ENCODE assay signal across 30 cellular contexts in genomic region chr3:110533089-110533488, GRCh38.
DNase-seq lines count a peak whose midpoint lies in the region; ATAC-seq and TF ChIP-seq lines count a peak whose summit lies in the region.
"Had no signal": no experiment of that assay in that cellular context is flagged by ENCODE, and none has a peak within 500 bp of the region (broad histone marks: within the 10 kb centered on the region; RNA-seq: fewer than 3 reads in every experiment).

No MANE protein-coding gene starts in this region.

- DNase-seq in MCF 10A (ENCODE audit: unreplicated experiment), result peak; percentile 9
- no peak for DNase-seq in breast epithelium (ENCODE audit: low spot score in 2 of 2)
- DNase-seq in fibroblast of gingiva (ENCODE audit: low read depth), result peak; percentile 88
- no peak for DNase-seq in NCI-H526 (lab: John Stamatoyannopoulos, UW)
- no peak for DNase-seq in activated CD4-positive, alpha-beta T cell treated with anti-CD3 and anti-CD28 coated beads for 4 hours
- DNase-seq in NCI-H345 (lab: John Stamatoyannopoulos, UW), result no peak
- DNase-seq: activated CD4-positive, alpha-beta memory T cell treated with anti-CD3 and anti-CD28 coated beads, Interleukin-2, amount 10 ng/mL, durations not matched to agents 7 days and 5 days; activated CD4-positive, alpha-beta T cell treated with anti-CD3 and anti-CD28 coated beads for 1 hour; activated CD8-positive, alpha-beta memory T cell treated with anti-CD3 and anti-CD28 coated beads, Interleukin-2, amount 50 U/mL, for 4 hours; activated naive CD4-positive, alpha-beta T cell treated with anti-CD3 and anti-CD28 coated beads, Interleukin-2, amount 10 ng/mL, durations not matched to agents 7 days and 5 days; CD4-positive, alpha-beta memory T cell; colonic mucosa; effector CD4-positive, alpha-beta T cell; foreskin melanocyte; H7; heart left ventricle; lower lobe of right lung; midbrain; MV-4-11; naive B cell; NCI-H1436; NCI-H226; SHP77 treated with DMSO at 0.1 percent for 48 hours; stimulated activated naive B cell treated with anti-CD40 and anti-IgM and Interleukin-4, amounts not matched to agents 10 μg/mL and 1 μg/mL and 100 μg/mL, for 72 hours; T-helper 2 cell had no signal

- H3K9ac ChIP-seq in liver (ENCODE audit: low read depth in 1 of 2, low read length in 2 of 2), result no peak overlapping the region

- H3K36me3 ChIP-seq in breast epithelium, result no peaks in the 10 kb centered on the region
- no peaks in the 10 kb centered on the region for H3K36me3 ChIP-seq in liver (ENCODE audit: control insufficient read depth in 4 of 4, insufficient read depth in 3 of 4, low read depth in 1 of 4, low read length in 3 of 4)
- H3K36me3 ChIP-seq: colonic mucosa, heart left ventricle, lower lobe of right lung, prostate gland had no signal

- H3K4me1 ChIP-seq in breast epithelium, result no peaks in the 10 kb centered on the region
- peaks cover 0 to 8% (median 2%) of the 10 kb centered on the region in 4 donors for H3K4me1 ChIP-seq in liver (ENCODE audit: control insufficient read depth in 4 of 4, insufficient read depth in 4 of 4, low read length in 3 of 4)
- H3K4me1 ChIP-seq: colonic mucosa, heart left ventricle, lower lobe of right lung, prostate gland had no signal

- no peak overlapping the region for H3K4me3 Mint-ChIP-seq in MCF 10A (ENCODE audit: unreplicated experiment)
- H3K4me3 Mint-ChIP-seq: activated CD4-positive, alpha-beta memory T cell treated with anti-CD3 and anti-CD28 coated beads, Interleukin-2, amount 10 ng/mL, durations not matched to agents 7 days and 5 days; activated naive CD4-positive, alpha-beta T cell treated with anti-CD3 and anti-CD28 coated beads, Interleukin-2, amount 10 ng/mL, durations not matched to agents 7 days and 5 days; activated T-helper 17 cell treated with anti-CD3 and anti-CD28 coated beads, Interleukin-2, amount 50 U/mL, for 72 hours; CD4-positive, alpha-beta memory T cell; naive B cell; stimulated activated naive B cell treated with anti-CD40 and anti-IgM and Interleukin-4, amounts not matched to agents 10 μg/mL and 1 μg/mL and 100 μg/mL, for 72 hours had no signal

- no peaks in the 10 kb centered on the region for H3K9me3 Mint-ChIP-seq in MCF 10A (ENCODE audit: unreplicated experiment)
- H3K9me3 Mint-ChIP-seq: activated CD4-positive, alpha-beta memory T cell treated with anti-CD3 and anti-CD28 coated beads, Interleukin-2, amount 10 ng/mL, durations not matched to agents 7 days and 5 days; activated naive CD4-positive, alpha-beta T cell treated with anti-CD3 and anti-CD28 coated beads, Interleukin-2, amount 10 ng/mL, durations not matched to agents 7 days and 5 days; activated T-helper 17 cell treated with anti-CD3 and anti-CD28 coated beads, Interleukin-2, amount 50 U/mL, for 72 hours had no signal

- BruUV-seq in MCF 10A (replicated peaks; lab: Mats Ljungman, UMichigan), result no TSS peak

- H3K27ac Mint-ChIP-seq in MCF 10A (ENCODE audit: low read depth, unreplicated experiment), result no peak overlapping the region
- H3K27ac Mint-ChIP-seq: activated CD4-positive, alpha-beta memory T cell treated with anti-CD3 and anti-CD28 coated beads, Interleukin-2, amount 10 ng/mL, durations not matched to agents 7 days and 5 days; activated naive CD4-positive, alpha-beta T cell treated with anti-CD3 and anti-CD28 coated beads, Interleukin-2, amount 10 ng/mL, durations not matched to agents 7 days and 5 days; activated T-helper 17 cell treated with anti-CD3 and anti-CD28 coated beads, Interleukin-2, amount 50 U/mL, for 72 hours; CD4-positive, alpha-beta memory T cell; naive B cell; stimulated activated naive B cell treated with anti-CD40 and anti-IgM and Interleukin-4, amounts not matched to agents 10 μg/mL and 1 μg/mL and 100 μg/mL, for 72 hours had no signal

- H3K36me3 Mint-ChIP-seq in MCF 10A (ENCODE audit: insufficient read depth, unreplicated experiment), result no peaks in the 10 kb centered on the region
- H3K36me3 Mint-ChIP-seq: activated naive CD4-positive, alpha-beta T cell treated with anti-CD3 and anti-CD28 coated beads, Interleukin-2, amount 10 ng/mL, durations not matched to agents 7 days and 5 days; CD4-positive, alpha-beta memory T cell; stimulated activated naive B cell treated with anti-CD40 and anti-IgM and Interleukin-4, amounts not matched to agents 10 μg/mL and 1 μg/mL and 100 μg/mL, for 72 hours had no signal

- intact Hi-C loops in MCF 10A (cut with micrococcal nuclease), result no loop called here
- intact Hi-C loops in breast epithelium (cut with DNase I; ENCODE audit: low total_unique reads), result no loop called here

- H3K27me3 Mint-ChIP-seq in MCF 10A (ENCODE audit: insufficient read depth, unreplicated experiment), result no peaks in the 10 kb centered on the region
- H3K27me3 Mint-ChIP-seq: activated CD4-positive, alpha-beta memory T cell treated with anti-CD3 and anti-CD28 coated beads, Interleukin-2, amount 10 ng/mL, durations not matched to agents 7 days and 5 days; activated naive CD4-positive, alpha-beta T cell treated with anti-CD3 and anti-CD28 coated beads, Interleukin-2, amount 10 ng/mL, durations not matched to agents 7 days and 5 days; stimulated activated naive B cell treated with anti-CD40 and anti-IgM and Interleukin-4, amounts not matched to agents 10 μg/mL and 1 μg/mL and 100 μg/mL, for 72 hours had no signal

- H3K9me3 ChIP-seq in breast epithelium (no peaks in the 10 kb centered on the region), liver (ENCODE audit: control insufficient read depth in 4 of 4, low read length in 3 of 4) (no peaks in the 10 kb centered on the region)
- H3K9me3 ChIP-seq: colonic mucosa, heart left ventricle, lower lobe of right lung, prostate gland had no signal

- H3K27ac ChIP-seq in breast epithelium (no peak overlapping the region), liver (ENCODE audit: low read depth in 1 of 2, low read length in 2 of 2) (no peak overlapping the region)
- H3K27ac ChIP-seq: 22Rv1, colonic mucosa, heart left ventricle, lower lobe of right lung, prostate gland had no signal

- no peak for ATAC-seq in HG03571 (IDR thresholded peaks at IDR 0.05; ENCODE audit: unreplicated experiment)
- ATAC-seq: activated T-helper 17 cell treated with anti-CD3 and anti-CD28 coated beads, Interleukin-2, amount 50 U/mL, for 72 hours; heart left ventricle; lower lobe of right lung; stimulated activated naive B cell treated with anti-CD40 and anti-IgM and Interleukin-4, amounts not matched to agents 10 μg/mL and 1 μg/mL and 100 μg/mL, for 72 hours had no signal

- no peak for TF ChIP-seq POLR2A in breast epithelium (IDR thresholded peaks at IDR 0.05)

- no peaks in the 10 kb centered on the region for H3K4me1 Mint-ChIP-seq in MCF 10A (ENCODE audit: insufficient read depth, unreplicated experiment)
- H3K4me1 Mint-ChIP-seq: activated CD4-positive, alpha-beta memory T cell treated with anti-CD3 and anti-CD28 coated beads, Interleukin-2, amount 10 ng/mL, durations not matched to agents 7 days and 5 days; activated naive CD4-positive, alpha-beta T cell treated with anti-CD3 and anti-CD28 coated beads, Interleukin-2, amount 10 ng/mL, durations not matched to agents 7 days and 5 days; activated T-helper 17 cell treated with anti-CD3 and anti-CD28 coated beads, Interleukin-2, amount 50 U/mL, for 72 hours; CD4-positive, alpha-beta memory T cell; naive B cell; stimulated activated naive B cell treated with anti-CD40 and anti-IgM and Interleukin-4, amounts not matched to agents 10 μg/mL and 1 μg/mL and 100 μg/mL, for 72 hours had no signal

- peak; percentile 35 to 47 for TF ChIP-seq RAD21 in liver (IDR thresholded peaks at IDR 0.05)

- no peaks in the 10 kb centered on the region for H3K27me3 ChIP-seq in breast epithelium
- no peaks in the 10 kb centered on the region for H3K27me3 ChIP-seq in liver (ENCODE audit: control insufficient read depth in 4 of 4, insufficient read depth in 4 of 4, low read length in 3 of 4)
- H3K27me3 ChIP-seq: colonic mucosa, heart left ventricle had no signal

- no peak overlapping the region for H3K4me3 ChIP-seq in breast epithelium
- no peak overlapping the region for H3K4me3 ChIP-seq in liver (ENCODE audit: low read depth in 1 of 3, low read length in 3 of 3)
- H3K4me3 ChIP-seq: colonic mucosa, heart left ventricle, lower lobe of right lung, prostate gland had no signal

- POLR2A ChIA-PET in MCF 10A (lab: Yijun Ruan, JAX), result no interaction called here

- TF ChIP-seq CTCF in MCF 10A (IDR thresholded peaks at IDR 0.05; ENCODE audit: unreplicated experiment) (no peak), breast epithelium (IDR thresholded peaks at IDR 0.05) (no peak), liver (IDR thresholded peaks at IDR 0.05; ENCODE audit: low read depth, low read length, missing input control) (no peak)

- CTCF ChIA-PET in MCF 10A (lab: Yijun Ruan, JAX), result no interaction called here

TF ChIP-seq in liver, 16 proteins besides CTCF, POLR2A, EP300 and RAD21:
- TF ChIP-seq MAX (IDR thresholded peaks at IDR 0.05) (no peak), JUND (IDR thresholded peaks at IDR 0.05) (peak in 1 of 2 donors; percentile 60), NR2F2 (IDR thresholded peaks at IDR 0.05) (peak; percentile 29), ZBTB33 (IDR thresholded peaks at IDR 0.05) (no peak), FOXA1 (IDR thresholded peaks at IDR 0.05) (no peak), YY1 (IDR thresholded peaks at IDR 0.05) (peak; percentile 50), FOXA2 (IDR thresholded peaks at IDR 0.05) (peak; percentile 22), SP1 (IDR thresholded peaks at IDR 0.05) (peak; percentile 31), HNF4A (conservative IDR thresholded peaks at IDR 0.05) (peak; percentile 91 to 92), RXRA (IDR thresholded peaks at IDR 0.05) (peak; percentile 18 to 52), HNF4G (IDR thresholded peaks at IDR 0.05) (peak; percentile 64), TAF1 (conservative IDR thresholded peaks at IDR 0.05) (no peak)

Comparison
In these comparisons a context has a peak if more than half of its experiments do, and no peak if none do; other contexts are left out.
1. DNase-seq: peak in MCF 10A (single experiment) and fibroblast of gingiva (single experiment); none in breast epithelium (0 of 2), NCI-H526 (0 of 2), activated CD4-positive, alpha-beta T cell treated with anti-CD3 and anti-CD28 coated beads for 4 hours (0 of 2) and NCI-H345 (single experiment).